Comparison of ENCODE assay signal across 10 cellular contexts in the genomic region with DNA sequence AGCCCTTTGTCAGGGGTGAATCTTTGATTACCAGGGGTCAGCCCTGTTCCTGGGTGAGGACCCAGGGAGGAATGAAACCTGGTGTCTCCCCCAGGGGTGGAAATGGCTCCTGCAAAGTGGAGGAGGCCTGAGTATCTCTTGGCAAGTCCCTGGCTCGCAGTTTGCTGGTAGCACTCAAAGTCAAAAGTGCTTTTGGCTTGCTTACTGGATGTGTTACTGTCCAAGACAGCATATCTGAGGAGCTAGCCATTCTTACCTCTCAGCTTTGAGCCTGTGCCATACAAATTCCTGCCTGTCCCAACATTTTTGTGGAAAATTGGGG. TPM values are rescaled to one million over a fixed set of nuclear protein-coding genes. Genes with fewer than 3 reads are reported as not detected.
DNase-seq lines count a peak whose midpoint lies in the region; ATAC-seq and TF ChIP-seq lines count a peak whose summit lies in the region.
"Had no signal": no experiment of that assay in that cellular context is flagged by ENCODE, and none has a peak within 500 bp of the region (broad histone marks: within the 10 kb centered on the region; RNA-seq: fewer than 3 reads in every experiment).

No MANE protein-coding gene starts in this region.

- H3K9me3 ChIP-seq in GM23248 (ENCODE audit: low read depth), result no peaks in the 10 kb centered on the region
- peaks cover 13% of the 10 kb centered on the region for H3K9me3 ChIP-seq in left ventricle myocardium inferior (replicated peaks)
- no peaks in the 10 kb centered on the region for H3K9me3 ChIP-seq in skeletal muscle satellite cell (replicated peaks; ENCODE audit: low read length)

- H3F3A ChIP-seq in GM23248 (ENCODE audit: insufficient read depth), result no peaks in the 10 kb centered on the region

- POLR2A ChIA-PET in activated CD8-positive, alpha-beta T cell treated with anti-CD3 and anti-CD28 coated beads, Interleukin-2, amount 10 ng/mL, durations not matched to agents 7 days and 5 days (lab: Charles Lee), result no interaction called here

- in situ Hi-C loops in GM23248 (cut with MboI), result no loop called here

- no peaks in the 10 kb centered on the region for H3K9me3 Mint-ChIP-seq in activated CD8-positive, alpha-beta T cell treated with anti-CD3 and anti-CD28 coated beads, Interleukin-2, amount 10 ng/mL, durations not matched to agents 7 days and 5 days (ENCODE audit: insufficient read depth)

- 7% methylated on average over 1 of the region's 1 CpG for WGBS in GM23248 (ENCODE audit: low coverage in 1 of 2, low lambda C conversion rate in 2 of 2, missing lambda C conversion rate in 2 of 2), 2 experiments

- no peaks in the 10 kb centered on the region for H4K20me1 ChIP-seq in GM23248 (ENCODE audit: insufficient read depth)

- H3K36me3 ChIP-seq in GM23248 (ENCODE audit: low read depth), result peaks cover 7% of the 10 kb centered on the region; the same call in 1 of the 2 replicates
- no peaks in the 10 kb centered on the region for H3K36me3 ChIP-seq in left ventricle myocardium inferior
- H3K36me3 ChIP-seq in skeletal muscle satellite cell (ENCODE audit: insufficient read depth, low read length), result peaks cover 3% of the 10 kb centered on the region

- H3K4me2 ChIP-seq in GM23248 (ENCODE audit: unreplicated experiment) (peak overlapping the region; percentile 83), skeletal muscle satellite cell (ENCODE audit: low read length) (peak overlapping the region; percentile 65)

- peak overlapping the region; percentile 49 for H3K9ac ChIP-seq in GM23248
- H3K9ac ChIP-seq in skeletal muscle satellite cell (ENCODE audit: low read depth, low read length), result no peak overlapping the region

- H3K27ac ChIP-seq in GM23248 (no peak overlapping the region), left ventricle myocardium inferior (replicated peaks) (peak overlapping the region; percentile 27)

- H3K27me3 ChIP-seq in GM23248 (replicated peaks; ENCODE audit: insufficient read depth), result no peaks in the 10 kb centered on the region
- peaks cover 28% of the 10 kb centered on the region for H3K27me3 ChIP-seq in left ventricle myocardium inferior (ENCODE audit: low read depth)
- no peaks in the 10 kb centered on the region for H3K27me3 ChIP-seq in skeletal muscle satellite cell (ENCODE audit: control insufficient read depth, insufficient read depth, low read length)

- CTCF ChIA-PET in activated CD8-positive, alpha-beta T cell treated with anti-CD3 and anti-CD28 coated beads, Interleukin-2, amount 10 ng/mL, durations not matched to agents 7 days and 5 days (lab: Charles Lee), result interaction anchor here (1.0 to 1.4 kb wide), 2 partner anchors 78 to 203 kb away, joined by 4 read pairs; no protein-coding TSS in a partner anchor

- no peaks in the 10 kb centered on the region for H3K9me2 ChIP-seq in GM23248 (ENCODE audit: insufficient read depth)

- H3K27ac Mint-ChIP-seq in activated CD8-positive, alpha-beta T cell treated with anti-CD3 and anti-CD28 coated beads, Interleukin-2, amount 10 ng/mL, durations not matched to agents 7 days and 5 days, result peak overlapping the region; percentile 62

- DNase-seq in GM23248 (peak; percentile 45), left ventricle myocardium inferior (no peak)
- no peak for DNase-seq in activated CD8-positive, alpha-beta T cell treated with anti-CD3 and anti-CD28 coated beads, Interleukin-2, amount 10 ng/mL, durations not matched to agents 7 days and 5 days
- DNase-seq in activated CD8-positive, alpha-beta memory T cell treated with anti-CD3 and anti-CD28 coated beads for 24 hours, result no peak
- DNase-seq: activated effector memory CD4-positive, alpha-beta T cell treated with anti-CD3 and anti-CD28 coated beads, Interleukin-2, amount 50 U/mL, for 16 hours had no signal

- H3K4me1 Mint-ChIP-seq in activated CD8-positive, alpha-beta T cell treated with anti-CD3 and anti-CD28 coated beads, Interleukin-2, amount 10 ng/mL, durations not matched to agents 7 days and 5 days (ENCODE audit: low read depth), result peaks cover 18% of the 10 kb centered on the region

- intact Hi-C loops in left ventricle myocardium inferior (cut with micrococcal nuclease), result no loop called here

- no peak for TF ChIP-seq CTCF in left ventricle myocardium inferior (IDR thresholded peaks at IDR 0.05; ENCODE audit: borderline replicate concordance)

- H3K4me3 ChIP-seq in GM23248 (peak overlapping the region; percentile 60), left ventricle myocardium inferior (peak overlapping the region; percentile 51), skeletal muscle satellite cell (ENCODE audit: low read length) (peak overlapping the region; percentile 36)
- H3K4me3 ChIP-seq: lung had no signal

- H3K36me3 Mint-ChIP-seq in activated CD8-positive, alpha-beta T cell treated with anti-CD3 and anti-CD28 coated beads, Interleukin-2, amount 10 ng/mL, durations not matched to agents 7 days and 5 days (ENCODE audit: low read depth), result peaks cover 1% of the 10 kb centered on the region

- H3K79me2 ChIP-seq in GM23248 (ENCODE audit: insufficient read depth), result peaks cover 96% of the 10 kb centered on the region

- H2AFZ ChIP-seq in GM23248, result peak overlapping the region; percentile 4; the same call in 1 of the 2 replicates

- peaks cover 2% of the 10 kb centered on the region for H3K27me3 Mint-ChIP-seq in activated CD8-positive, alpha-beta T cell treated with anti-CD3 and anti-CD28 coated beads, Interleukin-2, amount 10 ng/mL, durations not matched to agents 7 days and 5 days (ENCODE audit: low read depth)

- H3K4me3 Mint-ChIP-seq in activated CD8-positive, alpha-beta T cell treated with anti-CD3 and anti-CD28 coated beads, Interleukin-2, amount 10 ng/mL, durations not matched to agents 7 days and 5 days, result peak overlapping the region; percentile 68

- H3K4me1 ChIP-seq in GM23248 (ENCODE audit: insufficient read depth) (peaks cover 13% of the 10 kb centered on the region), left ventricle myocardium inferior (peaks cover 20% of the 10 kb centered on the region), skeletal muscle satellite cell (ENCODE audit: control insufficient read depth, insufficient read depth, low read length) (peaks cover 6% of the 10 kb centered on the region)

- peak; percentile 39 for ATAC-seq in activated CD8-positive, alpha-beta T cell treated with anti-CD3 and anti-CD28 coated beads, Interleukin-2, amount 10 ng/mL, durations not matched to agents 7 days and 5 days
- ATAC-seq in HG02678 (IDR thresholded peaks at IDR 0.05; ENCODE audit: unreplicated experiment) (no peak), GM21786 (IDR thresholded peaks at IDR 0.05; ENCODE audit: unreplicated experiment) (no peak), GM18868 (IDR thresholded peaks at IDR 0.05; ENCODE audit: unreplicated experiment) (no peak)

RNA-seq across cellular contexts. Expression of a gene that starts 9.9 kb away (rescaled TPM):
- total RNA-seq in GM23248 (2014; rRNA removed; shearing (Covaris generic)), result 2.3 and 3.9 TPM in 2 replicates
- 5.1 and 5.7 TPM in 2 replicates for polyA plus RNA-seq in GM23248 (2016; fragmentation: Nextera tagmentation; extraction: Ambion mirVana)
- under 1 TPM; 0.34 to 0.42 TPM for total RNA-seq in activated CD8-positive, alpha-beta T cell treated with anti-CD3 and anti-CD28 coated beads, Interleukin-2, amount 10 ng/mL, durations not matched to agents 7 days and 5 days
- 1.9 TPM for total RNA-seq in left ventricle myocardium inferior
- total RNA-seq in skeletal muscle satellite cell (2012; rRNA removed), result 3.5 and 4.6 TPM in 2 replicates
